ENCODE assay signal across 24 cellular contexts in the genomic region with DNA sequence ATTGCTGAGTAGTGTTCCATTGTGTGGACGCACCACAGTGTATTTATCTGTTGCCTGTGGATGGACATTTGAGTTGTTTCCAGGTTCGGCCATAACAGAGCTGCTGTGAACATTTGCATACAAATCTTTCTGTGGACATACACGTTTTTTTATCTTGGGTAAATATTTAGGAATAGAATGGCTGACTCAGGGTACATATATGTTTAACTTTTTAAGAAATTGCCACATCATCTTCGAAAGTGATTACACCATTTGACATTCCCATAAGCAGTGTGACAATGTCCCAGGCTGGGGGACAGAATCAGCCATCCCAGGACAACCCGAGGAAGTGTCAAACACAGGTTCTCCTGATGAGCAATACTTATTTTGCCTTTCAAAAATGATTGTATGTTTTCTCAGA.
DNase-seq lines count a peak whose midpoint lies in the region; ATAC-seq, FAIRE-seq and TF ChIP-seq lines count a peak whose summit lies in the region.
"Had no signal": no experiment of that assay in that cellular context is flagged by ENCODE, and none has a peak within 500 bp of the region (broad histone marks: within the 10 kb centered on the region; RNA-seq: fewer than 3 reads in every experiment).

No MANE protein-coding gene starts in this region.

- in situ Hi-C loops in HepG2 (cut with HindIII; ENCODE audit: extremely low pct_ligation_motif_present, low pct_unique_long_range_greater_than_20kb), result no loop called here

- H3K4me1 Mint-ChIP-seq in type B pancreatic cell (ENCODE audit: unreplicated experiment), result peaks cover 13% of the 10 kb centered on the region

- peak overlapping the region; percentile 30 for H3K27ac Mint-ChIP-seq in type B pancreatic cell
- H3K27ac Mint-ChIP-seq: CD4-positive, alpha-beta T cell; HFFc6 had no signal

- H3K27ac ChIP-seq in HepG2 (ENCODE audit: extremely low read length, insufficient read depth, low read length) (no peak overlapping the region), right lobe of liver (no peak overlapping the region), PC-9 (peak overlapping the region; percentile 77)
- H3K27ac ChIP-seq: 22Rv1, BLaER1, SJSA1 had no signal

- H2AFZ ChIP-seq in HepG2 (ENCODE audit: low read length) (no peak overlapping the region), PC-9 (no peak overlapping the region)

- TF ChIP-seq POLR2A in HepG2 (IDR thresholded peaks at IDR 0.05; ENCODE audit: insufficient read depth in 1 of 2, low read depth in 2 of 2, low read length in 2 of 2), result no peak
- no peak for TF ChIP-seq POLR2A in right lobe of liver (IDR thresholded peaks at IDR 0.05)

- peaks cover 11% of the 10 kb centered on the region for H3K4me1 ChIP-seq in HepG2 (ENCODE audit: insufficient read depth, low read length)
- no peaks in the 10 kb centered on the region for H3K4me1 ChIP-seq in right lobe of liver
- H3K4me1 ChIP-seq in PC-9 (replicated peaks; ENCODE audit: insufficient read depth), result peaks cover 30% of the 10 kb centered on the region
- H3K4me1 ChIP-seq: SJSA1 had no signal

- no peak overlapping the region for H3K4me3 Mint-ChIP-seq in type B pancreatic cell
- H3K4me3 Mint-ChIP-seq: CD4-positive, alpha-beta T cell; HFFc6 had no signal

- no peak overlapping the region for H3K9ac ChIP-seq in HepG2 (ENCODE audit: insufficient read depth, low read depth, low read length)
- H3K9ac ChIP-seq: BLaER1 had no signal

- intact Hi-C loops in HepG2 (cut with micrococcal nuclease; ENCODE audit: unreplicated experiment), result no loop called here
- intact Hi-C loops in right lobe of liver (cut with DNase I), result no loop called here
- intact Hi-C loops in PC-9 (cut with micrococcal nuclease; ENCODE audit: unreplicated experiment), result no loop called here
- intact Hi-C loops in posterior cingulate gyrus (cut with DNase I), result no loop called here

- no peak overlapping the region for H3K4me3 ChIP-seq in HepG2 (replicated peaks in 1 of 3; ENCODE audit: insufficient read depth in 1 of 3, low read depth in 2 of 3, low read length in 3 of 3)
- no peak overlapping the region for H3K4me3 ChIP-seq in right lobe of liver
- H3K4me3 ChIP-seq in PC-9, result no peak overlapping the region
- no peak overlapping the region for H3K4me3 ChIP-seq in fibroblast of villous mesenchyme (ENCODE audit: low read depth, low read length)
- H3K4me3 ChIP-seq: BLaER1, SJSA1 had no signal

- ATAC-seq in HepG2 (peak; percentile 56), right lobe of liver (no peak)

- no peaks in the 10 kb centered on the region for H3K36me3 ChIP-seq in HepG2 (replicated peaks in 1 of 2; ENCODE audit: control insufficient read depth in 1 of 2, insufficient read depth in 2 of 2, low read length in 2 of 2)
- no peaks in the 10 kb centered on the region for H3K36me3 ChIP-seq in right lobe of liver
- no peaks in the 10 kb centered on the region for H3K36me3 ChIP-seq in PC-9 (ENCODE audit: low read depth)
- H3K36me3 ChIP-seq: BLaER1, SJSA1 had no signal

- no peaks in the 10 kb centered on the region for H3K9me3 ChIP-seq in HepG2 (ENCODE audit: low read length)
- no peaks in the 10 kb centered on the region for H3K9me3 ChIP-seq in right lobe of liver
- H3K9me3 ChIP-seq in PC-9 (ENCODE audit: insufficient read depth, low read depth), result no peaks in the 10 kb centered on the region
- H3K9me3 ChIP-seq: BLaER1, SJSA1 had no signal

- no peak for TF ChIP-seq CTCF in HepG2 (CRISPR knock-in tag; IDR thresholded peaks at IDR 0.05)
- no peak for TF ChIP-seq CTCF in right lobe of liver (IDR thresholded peaks at IDR 0.05)
- TF ChIP-seq CTCF in PC-9 (conservative IDR thresholded peaks at IDR 0.05), result no peak
- no peak for TF ChIP-seq CTCF in fibroblast of villous mesenchyme (IDR thresholded peaks at IDR 0.05; ENCODE audit: insufficient read depth, low read depth, low read length)
- TF ChIP-seq CTCF in type B pancreatic cell (conservative IDR thresholded peaks at IDR 0.05), result no peak

- no peak for FAIRE-seq in HepG2 (lab: Jason Lieb, UNC)
- FAIRE-seq: GM18507 had no signal

- POLR2A ChIA-PET in HepG2 (lab: Yijun Ruan, JAX), result no interaction called here
- POLR2A ChIA-PET in PC-9 (lab: Charles Lee; ENCODE audit: unreplicated experiment), result no interaction called here

- DNase-seq in HepG2 (ENCODE audit: low spot score) (peak; percentile 54), right lobe of liver (no peak), PC-9 (peak in 1 of 2 experiments; percentile 83), fibroblast of villous mesenchyme (ENCODE audit: low read depth) (peak; percentile 3), type B pancreatic cell (ENCODE audit: extremely low spot score, unreplicated experiment) (no peak), AG08395 (ENCODE audit: low spot score) (no peak), AG20443 (ENCODE audit: low spot score) (no peak), posterior cingulate gyrus (no peak)
- DNase-seq: ACHN; CD4-positive, alpha-beta T cell; DMS53; H7; HFFc6; Kasumi-1; NCI-H2029; NCI-H446 treated with DMSO at 0.1 percent for 48 hours; NCI-H526; NCI-H82; NK-92 treated with Interleukin-12 subunit alpha and Interleukin-12 subunit beta, amount 100 ng/mL, for 24 hours; RPMI8226 had no signal

- peaks cover 16% of the 10 kb centered on the region; the same call in 1 of the 2 replicates for H3F3A ChIP-seq in PC-9 (ENCODE audit: insufficient read depth, low read depth)

- H4K20me1 ChIP-seq in HepG2 (ENCODE audit: insufficient read depth, low read length) (no peaks in the 10 kb centered on the region), PC-9 (ENCODE audit: insufficient read depth) (no peaks in the 10 kb centered on the region)
- H4K20me1 ChIP-seq: BLaER1 had no signal

- BruUV-seq in HepG2 (replicated peaks; lab: Mats Ljungman, UMichigan), result no TSS peak
- no TSS peak for BruUV-seq in PC-9 (replicated peaks; lab: Mats Ljungman, UMichigan)

- no peak for TF ChIP-seq RAD21 in HepG2 (CRISPR knock-in tag; IDR thresholded peaks at IDR 0.05)

- H3K27me3 ChIP-seq in HepG2 (ENCODE audit: control insufficient read depth in 1 of 2, insufficient read depth in 2 of 2, low read length in 2 of 2) (peaks cover 0 to 14% of the 10 kb centered on the region in 2 experiments; a peak in 2 of 5 replicates), right lobe of liver (no peaks in the 10 kb centered on the region), PC-9 (ENCODE audit: insufficient read depth, low read depth) (no peaks in the 10 kb centered on the region)
- H3K27me3 ChIP-seq: BLaER1, SJSA1 had no signal

- H3K79me2 ChIP-seq in HepG2 (ENCODE audit: insufficient read depth, low read length) (no peaks in the 10 kb centered on the region), PC-9 (ENCODE audit: low read depth) (no peaks in the 10 kb centered on the region)

- 1% methylated on average over 5 of the region's 5 CpGs for WGBS in HepG2 (ENCODE audit: low lambda C conversion rate)
- 52% methylated on average over 5 of the region's 5 CpGs for WGBS in right lobe of liver (ENCODE audit: insufficient coverage, low coverage, low lambda C conversion rate, missing lambda C conversion rate)

- no peaks in the 10 kb centered on the region for H3K36me3 Mint-ChIP-seq in type B pancreatic cell

- CTCF ChIA-PET in HepG2 (lab: Yijun Ruan, JAX; ENCODE audit: low intra/inter-chr PET ratio, low total read pairs) (no interaction called here), PC-9 (lab: Charles Lee) (interaction anchor here (0.6 to 0.9 kb wide), 3 partner anchors 17 to 332 kb away, joined by 3 to 10 read pairs (median 4); no protein-coding TSS in a partner anchor)

- TF ChIP-seq EP300 in HepG2 (IDR thresholded peaks at IDR 0.05; ENCODE audit: low read depth in 2 of 2, low read length in 2 of 2), result no peak
- TF ChIP-seq EP300 in HepG2 (CRISPR knock-in tag; IDR thresholded peaks at IDR 0.05; ENCODE audit: borderline replicate concordance), result no peak

- no peaks in the 10 kb centered on the region for H3K9me2 ChIP-seq in PC-9 (ENCODE audit: insufficient read depth)

- H3K9me3 Mint-ChIP-seq in type B pancreatic cell, result no peaks in the 10 kb centered on the region
- H3K9me3 Mint-ChIP-seq: CD4-positive, alpha-beta T cell; HFFc6 had no signal

- H3K4me2 ChIP-seq in HepG2 (ENCODE audit: low read depth, low read length) (no peak overlapping the region), PC-9 (peak overlapping the region; percentile 46)
- H3K4me2 ChIP-seq: BLaER1 had no signal

- peaks cover 5% of the 10 kb centered on the region for H3K27me3 Mint-ChIP-seq in type B pancreatic cell
- H3K27me3 Mint-ChIP-seq: CD4-positive, alpha-beta T cell had no signal

TF ChIP-seq in HepG2, 621 proteins besides CTCF, POLR2A, EP300 and RAD21 (continues in another document):
- TF ChIP-seq PHF20 (CRISPR knock-in tag; IDR thresholded peaks at IDR 0.05), result no peak
- peak; percentile 56 for TF ChIP-seq GATAD2A (CRISPR knock-in tag; IDR thresholded peaks at IDR 0.05)
- TF ChIP-seq, protein P1, sequence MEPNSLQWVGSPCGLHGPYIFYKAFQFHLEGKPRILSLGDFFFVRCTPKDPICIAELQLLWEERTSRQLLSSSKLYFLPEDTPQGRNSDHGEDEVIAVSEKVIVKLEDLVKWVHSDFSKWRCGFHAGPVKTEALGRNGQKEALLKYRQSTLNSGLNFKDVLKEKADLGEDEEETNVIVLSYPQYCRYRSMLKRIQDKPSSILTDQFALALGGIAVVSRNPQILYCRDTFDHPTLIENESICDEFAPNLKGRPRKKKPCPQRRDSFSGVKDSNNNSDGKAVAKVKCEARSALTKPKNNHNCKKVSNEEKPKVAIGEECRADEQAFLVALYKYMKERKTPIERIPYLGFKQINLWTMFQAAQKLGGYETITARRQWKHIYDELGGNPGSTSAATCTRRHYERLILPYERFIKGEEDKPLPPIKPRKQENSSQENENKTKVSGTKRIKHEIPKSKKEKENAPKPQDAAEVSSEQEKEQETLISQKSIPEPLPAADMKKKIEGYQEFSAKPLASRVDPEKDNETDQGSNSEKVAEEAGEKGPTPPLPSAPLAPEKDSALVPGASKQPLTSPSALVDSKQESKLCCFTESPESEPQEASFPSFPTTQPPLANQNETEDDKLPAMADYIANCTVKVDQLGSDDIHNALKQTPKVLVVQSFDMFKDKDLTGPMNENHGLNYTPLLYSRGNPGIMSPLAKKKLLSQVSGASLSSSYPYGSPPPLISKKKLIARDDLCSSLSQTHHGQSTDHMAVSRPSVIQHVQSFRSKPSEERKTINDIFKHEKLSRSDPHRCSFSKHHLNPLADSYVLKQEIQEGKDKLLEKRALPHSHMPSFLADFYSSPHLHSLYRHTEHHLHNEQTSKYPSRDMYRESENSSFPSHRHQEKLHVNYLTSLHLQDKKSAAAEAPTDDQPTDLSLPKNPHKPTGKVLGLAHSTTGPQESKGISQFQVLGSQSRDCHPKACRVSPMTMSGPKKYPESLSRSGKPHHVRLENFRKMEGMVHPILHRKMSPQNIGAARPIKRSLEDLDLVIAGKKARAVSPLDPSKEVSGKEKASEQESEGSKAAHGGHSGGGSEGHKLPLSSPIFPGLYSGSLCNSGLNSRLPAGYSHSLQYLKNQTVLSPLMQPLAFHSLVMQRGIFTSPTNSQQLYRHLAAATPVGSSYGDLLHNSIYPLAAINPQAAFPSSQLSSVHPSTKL (CRISPR knock-in tag; IDR thresholded peaks at IDR 0.05), result peak; percentile 50; the same call in 1 of the 2 replicates
- TF ChIP-seq MAFK (conservative IDR thresholded peaks at IDR 0.05 in 1 of 2, IDR thresholded peaks at IDR 0.05 in 1 of 2; ENCODE audit: low read length in 2 of 2), result peak; percentile 71 to 75; a peak in 3 of 4 replicates
- no peak for TF ChIP-seq HOXA3 (CRISPR knock-in tag; IDR thresholded peaks at IDR 0.05)
- no peak for TF ChIP-seq ZNF776 (CRISPR knock-in tag; IDR thresholded peaks at IDR 0.05)
- TF ChIP-seq SMYD3 (CRISPR knock-in tag; IDR thresholded peaks at IDR 0.05), result no peak
- TF ChIP-seq ZNF263 (CRISPR knock-in tag; IDR thresholded peaks at IDR 0.05), result no peak

Comparison
In these comparisons a context has a peak if more than half of its experiments do, and no peak if none do; other contexts are left out.
1. DNase-seq: peak in HepG2 (single experiment) and fibroblast of villous mesenchyme (single experiment); none in right lobe of liver (0 of 3), type B pancreatic cell (single experiment), AG08395 (single experiment), AG20443 (single experiment) and posterior cingulate gyrus (0 of 10).